Comparison of ENCODE assay signal across 8 cellular contexts in the genomic region with DNA sequence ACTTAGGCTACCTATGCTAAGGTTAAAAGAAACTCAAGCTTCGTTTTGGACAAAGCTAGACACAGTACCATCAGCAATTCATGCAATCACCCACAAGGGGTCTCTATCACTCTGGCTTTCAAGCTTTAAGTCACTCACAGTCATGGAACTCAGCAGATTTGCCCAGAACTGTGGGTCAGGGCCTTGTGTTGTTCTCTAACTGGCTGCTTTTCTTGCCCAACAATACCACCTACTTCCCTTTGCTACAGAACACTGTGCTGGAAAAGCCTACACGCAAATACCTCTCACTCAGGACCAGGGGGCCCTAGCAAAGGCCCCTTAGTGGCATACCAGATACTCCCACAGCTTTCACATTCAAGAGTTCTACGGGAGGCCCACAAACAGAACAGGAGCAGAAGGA. TPM values are rescaled to one million over a fixed set of nuclear protein-coding genes. Genes with fewer than 3 reads are reported as not detected.
DNase-seq lines count a peak whose midpoint lies in the region; ATAC-seq and TF ChIP-seq lines count a peak whose summit lies in the region.

No MANE protein-coding gene starts in this region.

- TF ChIP-seq POLR2A in prostate gland (IDR thresholded peaks at IDR 0.05) = no peak

- intact Hi-C loops in left cardiac atrium (cut with DNase I) = loop anchor here (1.0 to 10.0 kb wide), 3 partner anchors 43 to 113 kb away; no protein-coding TSS in a partner anchor
- intact Hi-C loops in prostate gland (cut with DNase I) = loop anchor here (1.0 to 10.0 kb wide), 3 partner anchors 43 to 315 kb away; a partner anchor contains a TSS

- ATAC-seq in GM21723 (IDR thresholded peaks at IDR 0.05; ENCODE audit: unreplicated experiment) (peak; percentile 82), left cardiac atrium (peak; percentile 94 to 95)

- DNase-seq in GDM1 (lab: John Stamatoyannopoulos, UW) (peak; percentile 80), Karpas-422 (peak; percentile 92), SIG-M5 (lab: John Stamatoyannopoulos, UW) (peak; percentile 86), amniotic stem cell (lab: John Stamatoyannopoulos, UW) (peak; percentile 57), left cardiac atrium (peak; percentile 54), prostate gland (ENCODE audit: low spot score) (peak; percentile 72), HuH-7.5 (ENCODE audit: low spot score) (no peak)

- H3K4me2 ChIP-seq in Karpas-422 (ENCODE audit: low read depth, low read length, poor library complexity, severe bottlenecking) = no peak overlapping the region

- H3K9me3 ChIP-seq in Karpas-422 (ENCODE audit: low read length) (no peaks in the 10 kb centered on the region), prostate gland (no peaks in the 10 kb centered on the region)

- H3K79me2 ChIP-seq in Karpas-422 (ENCODE audit: low read length) = peaks cover 27% of the 10 kb centered on the region

- H2AFZ ChIP-seq in Karpas-422 (ENCODE audit: low read length) = no peak overlapping the region

- H3K27ac ChIP-seq in Karpas-422 (ENCODE audit: low read length) (peak overlapping the region; percentile 56), prostate gland (peak overlapping the region; percentile 70)

- peak; percentile 53 to 97 (median 91) for TF ChIP-seq CTCF in prostate gland (IDR thresholded peaks at IDR 0.05)

- no peaks in the 10 kb centered on the region for H4K20me1 ChIP-seq in Karpas-422 (ENCODE audit: insufficient read depth, low read depth, low read length)

- H3K4me1 ChIP-seq in Karpas-422 (ENCODE audit: low read length) (peaks cover 33% of the 10 kb centered on the region), prostate gland (replicated peaks) (no peaks in the 10 kb centered on the region)

- peaks cover 52% of the 10 kb centered on the region; the same call in 1 of the 2 replicates for H3K36me3 ChIP-seq in Karpas-422 (ENCODE audit: insufficient read depth, low read length)
- H3K36me3 ChIP-seq in prostate gland = no peaks in the 10 kb centered on the region

- peak overlapping the region; percentile 36 for H3K9ac ChIP-seq in Karpas-422 (ENCODE audit: low read length)

- WGBS in prostate gland = 19% methylated on average over 3 of the region's 3 CpGs

- H3K27me3 ChIP-seq in Karpas-422 (ENCODE audit: low read length) (no peaks in the 10 kb centered on the region), prostate gland (replicated peaks; ENCODE audit: insufficient read depth) (no peaks in the 10 kb centered on the region)

- H3K9me2 ChIP-seq in Karpas-422 (replicated peaks; ENCODE audit: insufficient read depth, low read length) = no peaks in the 10 kb centered on the region

- H3K4me3 ChIP-seq in Karpas-422 (ENCODE audit: low read length) (no peak overlapping the region), prostate gland (no peak overlapping the region)

RNA-seq across cellular contexts. Expression of a gene that starts 9.1 kb away (rescaled TPM):
- 34.2 and 59.6 TPM in 2 replicates for total RNA-seq in Karpas-422 (2014; rRNA removed; shearing (Covaris generic); ENCODE audit: low replicate concordance)
- total RNA-seq in left cardiac atrium (1 to 10 TPM; 2.8 to 5.3 TPM), prostate gland (10 to 100 TPM; 10.8 to 13.0 TPM)

RNA-seq across cellular contexts. Expression of a gene that starts 19.4 kb away (rescaled TPM):
- total RNA-seq in Karpas-422 (2014; rRNA removed; shearing (Covaris generic); ENCODE audit: low replicate concordance) = 19.4 and 38.0 TPM in 2 replicates
- 10 to 100 TPM; 11.1 to 17.1 TPM for total RNA-seq in left cardiac atrium
- total RNA-seq in prostate gland = 10 to 100 TPM; 19.0 to 65.5 TPM

RNA-seq across cellular contexts. Expression of a gene that starts 19.6 kb away (rescaled TPM):
- total RNA-seq in Karpas-422 (2014; rRNA removed; shearing (Covaris generic); ENCODE audit: low replicate concordance) = 0.11 and 3.8 TPM in 2 replicates
- under 1 TPM; 0.09 to 0.13 TPM for total RNA-seq in left cardiac atrium
- under 1 TPM; 0.09 to 0.74 TPM for total RNA-seq in prostate gland

RNA-seq across cellular contexts. Expression of a gene that starts 41.6 kb away (rescaled TPM):
- 116 and 140 TPM in 2 replicates for total RNA-seq in Karpas-422 (2014; rRNA removed; shearing (Covaris generic); ENCODE audit: low replicate concordance)
- total RNA-seq in left cardiac atrium (10 to 100 TPM; 77.7 to 78.1 TPM), prostate gland (100 to 1,000 TPM; 124 to 237 TPM)

RNA-seq across cellular contexts. Expression of a gene that starts 53.2 kb away (rescaled TPM):
- total RNA-seq in Karpas-422 (2014; rRNA removed; shearing (Covaris generic); ENCODE audit: low replicate concordance) = not detected in 2 replicates
- total RNA-seq in left cardiac atrium = not detected
- total RNA-seq in prostate gland = not detected
